8 cellular contexts compared by ENCODE assay signal in the genomic region with DNA sequence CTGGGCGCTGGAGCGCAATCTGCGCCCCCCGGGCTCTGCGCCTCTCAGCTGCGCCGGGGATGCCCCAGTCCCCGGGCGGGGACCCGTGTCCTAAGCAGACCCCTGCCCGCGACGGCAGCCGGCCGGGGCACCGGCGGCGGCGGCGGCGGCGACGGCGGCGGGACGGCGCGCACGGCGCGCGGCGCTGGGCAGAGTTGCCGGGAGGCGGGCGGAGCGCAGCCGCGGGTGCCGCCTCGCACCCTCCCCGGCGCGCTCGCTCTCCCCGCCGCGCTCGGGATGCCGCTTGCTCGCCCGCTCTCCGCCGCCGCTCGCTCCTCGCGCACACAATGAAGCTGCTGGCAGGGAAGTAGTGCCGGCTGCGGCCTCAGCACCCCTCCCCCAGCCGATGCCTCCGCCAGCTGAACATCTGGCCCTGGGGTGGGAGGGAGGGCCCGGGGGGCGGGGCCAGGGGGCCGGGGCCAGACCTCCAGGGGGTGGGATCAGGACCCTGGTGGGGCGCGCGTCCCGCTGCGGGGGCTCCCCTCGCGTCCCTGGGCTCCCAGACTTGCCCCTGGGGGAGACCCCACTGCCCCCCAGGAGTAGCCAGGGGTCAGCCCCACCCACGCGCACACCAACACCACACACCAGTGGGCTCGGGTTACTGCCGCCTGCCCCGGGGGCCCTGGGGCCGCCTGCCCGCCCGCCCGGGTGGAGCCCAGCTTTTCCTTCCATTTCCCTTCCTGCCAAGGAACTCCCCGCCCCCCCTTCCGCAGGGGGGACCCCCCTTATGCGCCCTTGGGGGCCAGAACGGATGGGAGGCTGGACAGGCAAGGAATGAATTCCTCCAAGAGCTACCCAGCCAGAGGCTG. TPM values are rescaled to one million over a fixed set of nuclear protein-coding genes. Genes with fewer than 3 reads are reported as not detected.
A peak's percentile ranks its signal among the peaks of the same experiment; 100 is the strongest.
DNase-seq lines count a peak whose midpoint lies in the region; ATAC-seq, FAIRE-seq and TF ChIP-seq lines count a peak whose summit lies in the region.

Gene RCOR2 (minus strand): TSS at position 328 of the 848 bp plus-strand sequence. CDS start 708 bp downstream, outside the sequence.

- peak within 1 kb of the TSS; percentile 55 for H3K27ac Mint-ChIP-seq in T-helper 2 cell treated with Interferon-gamma antibody and Interleukin-4, amounts not matched to agents 5 μg/mL and 100 μg/mL, for 36 hours

- FAIRE-seq in K562 (lab: Jason Lieb, UNC) = no peak

- peak within 1 kb of the TSS; percentile 89 for H2AFZ ChIP-seq in K562 (ENCODE audit: low read depth, low read length)

- POLR2A ChIA-PET in K562 (lab: Yijun Ruan, JAX) = interaction anchor here (0.6 to 0.7 kb wide), 2 partner anchors 62 to 78 kb away, joined by 3 read pairs; no protein-coding TSS in a partner anchor

- no peak for TF ChIP-seq RAD21 in K562 (CRISPR knock-in tag; conservative IDR thresholded peaks at IDR 0.05 in 1 of 2, IDR thresholded peaks at IDR 0.05 in 1 of 2)

- in situ Hi-C loops in K562 (cut with MboI) = no loop called here

- peak within 1 kb of the TSS; percentile 76 for H3K27ac ChIP-seq in K562 (ENCODE audit: extremely low read depth, low read depth, low read length)

- no peak for TF ChIP-seq EP300 in K562 (IDR thresholded peaks at IDR 0.05; ENCODE audit: low read length)

- H3K79me2 ChIP-seq in K562 (ENCODE audit: control insufficient read depth, insufficient read depth, low read length) = no peaks in the 10 kb centered on the region

- TF ChIP-seq CTCF in K562 (IDR thresholded peaks at IDR 0.05 in 2 of 3, conservative IDR thresholded peaks at IDR 0.05 in 1 of 3; ENCODE audit: insufficient read depth in 2 of 3, low read depth in 1 of 3, low read length in 3 of 3) (no peak), retinal pigment epithelial cell (conservative IDR thresholded peaks at IDR 0.05; ENCODE audit: low read depth, low read length) (no peak)

- intact Hi-C loops in K562 (cut with micrococcal nuclease) = loop anchor here (1.0 to 5.0 kb wide), 2 partner anchors 22 to 150 kb away; partner anchors contain the start of genes NAA40 and ZFTA

- peaks cover 19% of the 10 kb centered on the region for H3K27me3 Mint-ChIP-seq in T-helper 2 cell treated with Interferon-gamma antibody and Interleukin-4, amounts not matched to agents 5 μg/mL and 100 μg/mL, for 36 hours (ENCODE audit: low read depth)

- H3K9ac ChIP-seq in K562 (ENCODE audit: insufficient read depth in 1 of 2, low read depth in 2 of 2, low read length in 2 of 2) = peak within 1 kb of the TSS; percentile 70 to 95

- H3K4me2 ChIP-seq in K562 (ENCODE audit: insufficient read depth, low read length) = peak within 1 kb of the TSS; percentile 83

- H3K4me1 Mint-ChIP-seq in T-helper 2 cell treated with Interferon-gamma antibody and Interleukin-4, amounts not matched to agents 5 μg/mL and 100 μg/mL, for 36 hours (ENCODE audit: low read depth) = peaks cover 8% of the 10 kb centered on the region

- DNase-seq in NCI-H524 (lab: John Stamatoyannopoulos, UW) (peak; percentile 61 to 83), NCI-H524 treated with DMSO at 0.1 percent for 48 hours (lab: John Stamatoyannopoulos, UW) (no peak), NCI-H146 (lab: John Stamatoyannopoulos, UW) (peak; percentile 90), K562 (ENCODE audit: extremely low read depth in 1 of 4, low spot score in 3 of 4) (peak; percentile 86 to 92 (median 92)), hypothalamus (lab: John Stamatoyannopoulos, UW) (peak in 49 of 51 donors; percentile 37 to 90 (median 76)), retinal pigment epithelial cell (ENCODE audit: low read depth) (no peak)
- peak; percentile 54 for DNase-seq in T-helper 2 cell treated with Interferon-gamma antibody and Interleukin-4, amounts not matched to agents 5 μg/mL and 100 μg/mL, for 36 hours (ENCODE audit: low spot score)

- CTCF ChIA-PET in K562 (lab: Yijun Ruan, JAX; ENCODE audit: low intra/inter-chr PET ratio) = interaction anchor here (0.6 to 1.2 kb wide), 3 partner anchors 24 to 232 kb away, joined by 3 to 6 read pairs (median 3); no protein-coding TSS in a partner anchor

- peak; percentile 42 for ATAC-seq in K562
- no peak for ATAC-seq in GM21423 (IDR thresholded peaks at IDR 0.05; ENCODE audit: unreplicated experiment)

- H3K4me3 ChIP-seq in K562 (peak within 1 kb of the TSS; percentile 48), retinal pigment epithelial cell (ENCODE audit: low read length) (peak within 1 kb of the TSS; percentile 45)

- WGBS in K562 (ENCODE audit: insufficient coverage, low coverage, missing lambda C conversion rate) = 0% methylated on average over 32 of the region's 85 CpGs

- H3K36me3 ChIP-seq in K562 (ENCODE audit: control insufficient read depth, insufficient read depth, low read length) = 0 out of 3 replicates have a peak, but pooled peaks cover 2% of the 10 kb centered on the region

- H3K36me3 Mint-ChIP-seq in T-helper 2 cell treated with Interferon-gamma antibody and Interleukin-4, amounts not matched to agents 5 μg/mL and 100 μg/mL, for 36 hours (ENCODE audit: low read depth) = no peaks in the 10 kb centered on the region

- no peaks in the 10 kb centered on the region for H3K9me3 Mint-ChIP-seq in T-helper 2 cell treated with Interferon-gamma antibody and Interleukin-4, amounts not matched to agents 5 μg/mL and 100 μg/mL, for 36 hours

- peak within 1 kb of the TSS; percentile 81 for H3K4me3 Mint-ChIP-seq in T-helper 2 cell treated with Interferon-gamma antibody and Interleukin-4, amounts not matched to agents 5 μg/mL and 100 μg/mL, for 36 hours

- H3K9me1 ChIP-seq in K562 (ENCODE audit: control insufficient read depth, insufficient read depth, low read length) = no peaks in the 10 kb centered on the region

- H3K9me3 ChIP-seq in K562 (replicated peaks; ENCODE audit: control insufficient read depth, insufficient read depth, low read depth, low read length) = no peaks in the 10 kb centered on the region

- no peaks in the 10 kb centered on the region for H4K20me1 ChIP-seq in K562 (replicated peaks; ENCODE audit: control insufficient read depth, insufficient read depth, low read length)

- H3K4me1 ChIP-seq in K562 (replicated peaks in 1 of 2; ENCODE audit: control insufficient read depth in 2 of 2, insufficient read depth in 2 of 2, low read length in 2 of 2) = peaks cover 36 to 68% of the 10 kb centered on the region in 2 experiments

- no peaks in the 10 kb centered on the region for H3K27me3 ChIP-seq in K562 (ENCODE audit: control insufficient read depth in 2 of 2, insufficient read depth in 2 of 2, low read length in 2 of 2)

- TF ChIP-seq POLR2A in K562 (conservative IDR thresholded peaks at IDR 0.05) = no peak

- no TSS peak for BruUV-seq in K562 (replicated peaks; lab: Mats Ljungman, UMichigan)

TF ChIP-seq in K562, 482 proteins besides CTCF, POLR2A, EP300 and RAD21 (continues in another document):
- TF ChIP-seq POU5F1 (IDR thresholded peaks at IDR 0.05; ENCODE audit: borderline replicate concordance, low read depth, low read length, partially characterized antibody) (no peak), KAT2B (IDR thresholded peaks at IDR 0.05; ENCODE audit: low read depth, low read length) (no peak), KDM5B (IDR thresholded peaks at IDR 0.05; ENCODE audit: insufficient replicate concordance, low read depth, low read length) (peak; percentile 24), ZNF583 (CRISPR knock-in tag; IDR thresholded peaks at IDR 0.05) (no peak), NFIC (IDR thresholded peaks at IDR 0.05) (no peak), TFAM (CRISPR knock-in tag; conservative IDR thresholded peaks at IDR 0.05) (no peak), MEIS2 (IDR thresholded peaks at IDR 0.05; ENCODE audit: partially characterized antibody) (no peak), EGR1 (conservative IDR thresholded peaks at IDR 0.05) (peak; percentile 63; the same call in 1 of the 2 replicates), RCOR1 (IDR thresholded peaks at IDR 0.05; ENCODE audit: borderline replicate concordance in 1 of 2, low read depth in 2 of 2, low read length in 2 of 2) (peak in 1 of 2 experiments; percentile 19; a peak in 1 of 4 replicates), PHF8 (IDR thresholded peaks at IDR 0.05; ENCODE audit: borderline replicate concordance, low read length) (peak; percentile 37; the same call in 1 of the 2 replicates), MED1 (CRISPR knock-in tag; IDR thresholded peaks at IDR 0.05; ENCODE audit: borderline replicate concordance) (no peak), CHD1 (IDR thresholded peaks at IDR 0.05; ENCODE audit: low read length) (no peak), TBP (optimal IDR thresholded peaks at IDR 0.05; ENCODE audit: low read depth, low read length) (peak; percentile 29)
- TF ChIP-seq, protein P1, sequence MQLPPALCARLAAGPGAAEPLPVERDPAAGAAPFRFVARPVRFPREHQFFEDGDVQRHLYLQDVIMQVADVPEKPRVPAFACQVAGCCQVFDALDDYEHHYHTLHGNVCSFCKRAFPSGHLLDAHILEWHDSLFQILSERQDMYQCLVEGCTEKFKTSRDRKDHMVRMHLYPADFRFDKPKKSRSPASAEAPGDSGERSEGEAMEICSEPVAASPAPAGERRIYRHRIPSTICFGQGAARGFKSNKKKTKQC (CRISPR knock-in tag; IDR thresholded peaks at IDR 0.05) = no peak

RNA-seq across cellular contexts. Expression of gene RCOR2, which starts in this region (rescaled TPM):
- 3.6 and 8.3 TPM in 2 replicates for total RNA-seq in K562 (2011; cell fraction: chromatin; rRNA removed; ENCODE audit: low replicate concordance)
- total RNA-seq in K562 (2011; cell fraction: nucleolus; rRNA removed) = 7.8 and 8.3 TPM in 2 replicates
- 2.8 and 3.3 TPM in 2 replicates for total RNA-seq in K562 (2011; cell fraction: nucleoplasm; rRNA removed)
- 3.6 and 3.7 TPM in 2 replicates for total RNA-seq in K562 (2014; rRNA removed)
- 0.83 and 1.4 TPM in 2 replicates for total RNA-seq in K562 (2014; rRNA removed; fragmentation: Illumina TruSeq; extraction: Trizol)
- 2.2 and 2.4 TPM in 2 replicates for total RNA-seq in K562 (2015; rRNA removed; fragmentation: Illumina TruSeq; extraction: Trizol)
- 5.3 and 6.5 TPM in 2 replicates for total RNA-seq in K562 (2021)
- polyA plus RNA-seq in K562 (2011; rRNA removed) = 2.0 and 4.0 TPM in 2 replicates
- 1.9 and 2.8 TPM in 2 replicates for polyA plus RNA-seq in K562 (2011; cell fraction: cytosol; rRNA removed)
- polyA plus RNA-seq in K562 (2011; cell fraction: nucleus; rRNA removed) = 8.3 and 8.7 TPM in 2 replicates
- 2.8 and 3.3 TPM in 2 replicates for polyA plus RNA-seq in K562 (2012)
- 2.6 and 3.4 TPM in 2 replicates for polyA plus RNA-seq in K562 (2014; fragmentation: Illumina TruSeq; extraction: Trizol)
- polyA plus RNA-seq in K562 (2014; fragmentation: Nextera tagmentation; extraction: Ambion mirVana) = under 1 TPM in 1 of 2 experiments, not detected in 1; 0.04 TPM
- 2.8 and 4.2 TPM in 2 replicates for polyA plus RNA-seq in K562 (2014; rRNA removed)
- 1.6 and 2.9 TPM in 2 replicates for polyA minus RNA-seq in K562 (2011; rRNA and poly(A)+ RNA removed)
- 2.0 and 4.6 TPM in 2 replicates for polyA minus RNA-seq in K562 (2011; cell fraction: cytosol; rRNA and poly(A)+ RNA removed)
- 1.9 and 2.6 TPM in 2 replicates for polyA minus RNA-seq in K562 (2011; cell fraction: nucleus; rRNA and poly(A)+ RNA removed)

Comparison
In these comparisons a context has a peak if more than half of its experiments do, and no peak if none do; other contexts are left out.
1. DNase-seq: peak in NCI-H524 (2 of 2), NCI-H146 (single experiment), T-helper 2 cell treated with Interferon-gamma antibody and Interleukin-4, amounts not matched to agents 5 μg/mL and 100 μg/mL, for 36 hours (single experiment), K562 (4 of 4) and hypothalamus (49 of 51); none in NCI-H524 treated with DMSO at 0.1 percent for 48 hours (single experiment) and retinal pigment epithelial cell (single experiment).